ENCODE assay signal across 1 cellular context in the genomic region with DNA sequence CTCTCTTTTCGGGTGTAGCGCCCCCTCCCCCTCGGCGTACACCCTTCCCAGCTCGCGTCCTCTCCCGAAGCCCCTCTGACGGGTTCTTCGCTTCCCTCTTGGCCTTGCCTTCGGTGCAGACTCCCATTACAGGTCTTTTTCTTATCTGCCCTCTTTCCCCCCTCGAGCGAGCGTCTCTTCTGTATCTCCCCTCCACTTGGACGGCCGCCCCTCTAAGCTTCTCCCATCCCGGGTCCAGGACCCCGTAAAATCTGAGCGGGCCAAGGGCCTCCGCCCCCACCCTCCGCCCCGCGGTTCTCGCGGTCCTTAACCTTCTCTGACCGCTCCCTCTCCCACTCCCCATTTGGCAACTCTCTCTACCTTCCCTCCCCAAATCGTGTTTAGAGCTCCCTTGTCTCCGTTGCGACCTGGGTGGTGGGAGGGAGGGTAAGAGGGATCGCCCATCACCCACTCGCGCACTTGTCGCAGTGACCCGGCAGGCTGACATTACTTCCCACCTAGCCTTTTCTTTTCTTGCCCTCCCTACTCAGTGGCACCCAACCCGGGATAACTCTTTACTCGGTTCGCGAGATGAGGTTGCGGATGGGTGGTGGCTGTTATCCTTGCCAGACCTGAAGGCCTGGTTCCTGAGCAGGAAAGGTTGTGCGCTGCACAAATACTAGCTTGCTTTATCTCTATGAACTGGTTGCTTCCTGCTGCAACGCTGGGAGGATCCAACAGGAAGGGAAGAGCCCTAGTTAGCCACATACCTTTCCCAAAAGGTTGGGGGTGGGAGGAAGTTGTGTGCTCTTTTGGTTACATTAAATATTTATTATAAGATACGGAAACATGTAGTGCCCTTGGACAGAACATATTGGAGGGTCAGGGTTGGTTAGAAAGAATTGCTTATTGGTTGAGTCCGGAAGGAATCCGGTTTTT.
TF ChIP-seq lines count a peak whose summit lies in the region.

No MANE protein-coding gene starts in this region.

TF ChIP-seq in K562, 482 proteins besides CTCF, POLR2A, EP300 and RAD21 (continued from another document and continues in another):
- TF ChIP-seq SIRT6 (IDR thresholded peaks at IDR 0.05; ENCODE audit: low read depth, low read length) (no peak), KAT7 (CRISPR knock-in tag; IDR thresholded peaks at IDR 0.05; ENCODE audit: borderline replicate concordance) (no peak), SMARCA4 (IDR thresholded peaks at IDR 0.05) (0 out of 2 replicates have a peak, but pooled peaks have one; percentile 23), ARID1B (IDR thresholded peaks at IDR 0.05) (peak; percentile 47), ZNF184 (CRISPR knock-in tag; IDR thresholded peaks at IDR 0.05) (no peak), RFX1 (IDR thresholded peaks at IDR 0.05) (no peak), THRAP3 (IDR thresholded peaks at IDR 0.05; ENCODE audit: borderline replicate concordance) (no peak), ZNF239 (CRISPR knock-in tag; IDR thresholded peaks at IDR 0.05) (no peak), ZNF589 (CRISPR knock-in tag; IDR thresholded peaks at IDR 0.05; ENCODE audit: low read depth) (0 out of 2 replicates have a peak, but pooled peaks have one; percentile 32), NFIC (IDR thresholded peaks at IDR 0.05) (0 out of 2 replicates have a peak, but pooled peaks have one; percentile 3), CUX1 (CRISPR knock-in tag; IDR thresholded peaks at IDR 0.05) (no peak), TEAD4 (IDR thresholded peaks at IDR 0.05; ENCODE audit: low read length) (peak; percentile 52; the same call in 1 of the 2 replicates), TEAD4 (CRISPR knock-in tag; IDR thresholded peaks at IDR 0.05; ENCODE audit: borderline replicate concordance) (no peak), CTBP1 (IDR thresholded peaks at IDR 0.05; ENCODE audit: borderline replicate concordance) (peak; percentile 46; the same call in 1 of the 2 replicates), MBD2 (IDR thresholded peaks at IDR 0.05; ENCODE audit: borderline replicate concordance, low read depth) (0 out of 2 replicates have a peak, but pooled peaks have one; percentile 19), HDAC2 (IDR thresholded peaks at IDR 0.05) (0 out of 2 replicates have a peak, but pooled peaks have one; percentile 11), CREB5 (CRISPR knock-in tag; IDR thresholded peaks at IDR 0.05) (no peak), SNRNP70 (optimal IDR thresholded peaks at IDR 0.05; ENCODE audit: low read depth, low read length) (no peak), HES1 (IDR thresholded peaks at IDR 0.05; ENCODE audit: low read depth) (no peak), POLR2B (IDR thresholded peaks at IDR 0.05; ENCODE audit: low read depth, partially characterized antibody) (no peak), NEUROD1 (IDR thresholded peaks at IDR 0.05; ENCODE audit: borderline replicate concordance, low read depth, low read length, partially characterized antibody) (no peak), REST (CRISPR knock-in tag; IDR thresholded peaks at IDR 0.05; ENCODE audit: low read depth) (no peak), CREB1 (IDR thresholded peaks at IDR 0.05) (no peak), CREB1 (CRISPR knock-in tag; IDR thresholded peaks at IDR 0.05) (no peak), ZNF431 (CRISPR knock-in tag; IDR thresholded peaks at IDR 0.05) (no peak), TBL1XR1 (IDR thresholded peaks at IDR 0.05; ENCODE audit: low read length in 2 of 2) (no peak)
- TF ChIP-seq, protein P1, sequence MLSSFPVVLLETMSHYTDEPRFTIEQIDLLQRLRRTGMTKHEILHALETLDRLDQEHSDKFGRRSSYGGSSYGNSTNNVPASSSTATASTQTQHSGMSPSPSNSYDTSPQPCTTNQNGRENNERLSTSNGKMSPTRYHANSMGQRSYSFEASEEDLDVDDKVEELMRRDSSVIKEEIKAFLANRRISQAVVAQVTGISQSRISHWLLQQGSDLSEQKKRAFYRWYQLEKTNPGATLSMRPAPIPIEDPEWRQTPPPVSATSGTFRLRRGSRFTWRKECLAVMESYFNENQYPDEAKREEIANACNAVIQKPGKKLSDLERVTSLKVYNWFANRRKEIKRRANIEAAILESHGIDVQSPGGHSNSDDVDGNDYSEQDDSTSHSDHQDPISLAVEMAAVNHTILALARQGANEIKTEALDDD (IDR thresholded peaks at IDR 0.05), result peak; percentile 70; the same call in 1 of the 2 replicates
- TF ChIP-seq, protein P2, sequence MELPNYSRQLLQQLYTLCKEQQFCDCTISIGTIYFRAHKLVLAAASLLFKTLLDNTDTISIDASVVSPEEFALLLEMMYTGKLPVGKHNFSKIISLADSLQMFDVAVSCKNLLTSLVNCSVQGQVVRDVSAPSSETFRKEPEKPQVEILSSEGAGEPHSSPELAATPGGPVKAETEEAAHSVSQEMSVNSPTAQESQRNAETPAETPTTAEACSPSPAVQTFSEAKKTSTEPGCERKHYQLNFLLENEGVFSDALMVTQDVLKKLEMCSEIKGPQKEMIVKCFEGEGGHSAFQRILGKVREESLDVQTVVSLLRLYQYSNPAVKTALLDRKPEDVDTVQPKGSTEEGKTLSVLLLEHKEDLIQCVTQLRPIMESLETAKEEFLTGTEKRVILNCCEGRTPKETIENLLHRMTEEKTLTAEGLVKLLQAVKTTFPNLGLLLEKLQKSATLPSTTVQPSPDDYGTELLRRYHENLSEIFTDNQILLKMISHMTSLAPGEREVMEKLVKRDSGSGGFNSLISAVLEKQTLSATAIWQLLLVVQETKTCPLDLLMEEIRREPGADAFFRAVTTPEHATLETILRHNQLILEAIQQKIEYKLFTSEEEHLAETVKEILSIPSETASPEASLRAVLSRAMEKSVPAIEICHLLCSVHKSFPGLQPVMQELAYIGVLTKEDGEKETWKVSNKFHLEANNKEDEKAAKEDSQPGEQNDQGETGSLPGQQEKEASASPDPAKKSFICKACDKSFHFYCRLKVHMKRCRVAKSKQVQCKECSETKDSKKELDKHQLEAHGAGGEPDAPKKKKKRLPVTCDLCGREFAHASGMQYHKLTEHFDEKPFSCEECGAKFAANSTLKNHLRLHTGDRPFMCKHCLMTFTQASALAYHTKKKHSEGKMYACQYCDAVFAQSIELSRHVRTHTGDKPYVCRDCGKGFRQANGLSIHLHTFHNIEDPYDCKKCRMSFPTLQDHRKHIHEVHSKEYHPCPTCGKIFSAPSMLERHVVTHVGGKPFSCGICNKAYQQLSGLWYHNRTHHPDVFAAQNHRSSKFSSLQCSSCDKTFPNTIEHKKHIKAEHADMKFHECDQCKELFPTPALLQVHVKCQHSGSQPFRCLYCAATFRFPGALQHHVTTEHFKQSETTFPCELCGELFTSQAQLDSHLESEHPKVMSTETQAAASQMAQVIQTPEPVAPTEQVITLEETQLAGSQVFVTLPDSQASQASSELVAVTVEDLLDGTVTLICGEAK (IDR thresholded peaks at IDR 0.05), result no peak
- TF ChIP-seq, protein P2 (CRISPR knock-in tag; IDR thresholded peaks at IDR 0.05), result no peak
- TF ChIP-seq, protein P3, sequence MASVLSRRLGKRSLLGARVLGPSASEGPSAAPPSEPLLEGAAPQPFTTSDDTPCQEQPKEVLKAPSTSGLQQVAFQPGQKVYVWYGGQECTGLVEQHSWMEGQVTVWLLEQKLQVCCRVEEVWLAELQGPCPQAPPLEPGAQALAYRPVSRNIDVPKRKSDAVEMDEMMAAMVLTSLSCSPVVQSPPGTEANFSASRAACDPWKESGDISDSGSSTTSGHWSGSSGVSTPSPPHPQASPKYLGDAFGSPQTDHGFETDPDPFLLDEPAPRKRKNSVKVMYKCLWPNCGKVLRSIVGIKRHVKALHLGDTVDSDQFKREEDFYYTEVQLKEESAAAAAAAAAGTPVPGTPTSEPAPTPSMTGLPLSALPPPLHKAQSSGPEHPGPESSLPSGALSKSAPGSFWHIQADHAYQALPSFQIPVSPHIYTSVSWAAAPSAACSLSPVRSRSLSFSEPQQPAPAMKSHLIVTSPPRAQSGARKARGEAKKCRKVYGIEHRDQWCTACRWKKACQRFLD (CRISPR knock-in tag; IDR thresholded peaks at IDR 0.05), result no peak
